ENCODE assay signal across 1 cellular context in genomic region chr4:19969492-19969891, GRCh38.
TF ChIP-seq lines count a peak whose summit lies in the region.

No MANE protein-coding gene starts in this region.

TF ChIP-seq in HCT116, 20 proteins besides CTCF, POLR2A, EP300 and RAD21 (continued from another document):
- TF ChIP-seq ATF3 (IDR thresholded peaks at IDR 0.05): no peak
- TF ChIP-seq TCF7L2 (IDR thresholded peaks at IDR 0.05; ENCODE audit: borderline replicate concordance, extremely low read depth, insufficient read depth, insufficient read length): no peak
- TF ChIP-seq REST (IDR thresholded peaks at IDR 0.05; ENCODE audit: low read depth): no peak
- TF ChIP-seq SRF (IDR thresholded peaks at IDR 0.05; ENCODE audit: low read depth): no peak
- no peak for TF ChIP-seq ZFX (IDR thresholded peaks at IDR 0.05)
- TF ChIP-seq ZBTB33 (IDR thresholded peaks at IDR 0.05; ENCODE audit: extremely low read depth, insufficient replicate concordance, low read length): no peak
- no peak for TF ChIP-seq CBX3 (IDR thresholded peaks at IDR 0.05; ENCODE audit: low read depth)
- TF ChIP-seq EGR1 (IDR thresholded peaks at IDR 0.05; ENCODE audit: low read depth): no peak
- TF ChIP-seq CEBPB (IDR thresholded peaks at IDR 0.05; ENCODE audit: low read depth): no peak
- TF ChIP-seq SP1 (IDR thresholded peaks at IDR 0.05; ENCODE audit: low read depth): no peak
- TF ChIP-seq YY1 (IDR thresholded peaks at IDR 0.05; ENCODE audit: extremely low read depth, insufficient replicate concordance, low read depth, low read length): no peak
